Comparison of ENCODE assay signal across 8 cellular contexts in genomic region chr20:59948828-59949720, GRCh38. TPM values are rescaled to one million over a fixed set of nuclear protein-coding genes. Genes with fewer than 3 reads are reported as not detected.
DNase-seq lines count a peak whose midpoint lies in the region; ATAC-seq and TF ChIP-seq lines count a peak whose summit lies in the region.

No MANE protein-coding gene starts in this region.

- H3K4me1 Mint-ChIP-seq in chondrocyte (ENCODE audit: low read depth), result peaks cover 35% of the 10 kb centered on the region

- H3K36me3 Mint-ChIP-seq in chondrocyte (ENCODE audit: low read depth), result peaks cover 6% of the 10 kb centered on the region

- ATAC-seq in GM18867 (IDR thresholded peaks at IDR 0.05; ENCODE audit: unreplicated experiment), result no peak

- no peak overlapping the region for H2BK5ac ChIP-seq in mesenchymal stem cell (ENCODE audit: low read depth, low read length, poor library complexity, severe bottlenecking)

- H2AK5ac ChIP-seq in mesenchymal stem cell (ENCODE audit: low read length, severe bottlenecking), result no peak overlapping the region

- no peak overlapping the region for H3K4me2 ChIP-seq in mesenchymal stem cell (ENCODE audit: low read length, poor library complexity, severe bottlenecking)

- no peak overlapping the region for H2BK12ac ChIP-seq in mesenchymal stem cell (ENCODE audit: low read length in 2 of 2)

- peak overlapping the region; percentile 39 for H3K9ac ChIP-seq in mesenchymal stem cell (ENCODE audit: low read length)

- H3K4me3 ChIP-seq in mesenchymal stem cell (ENCODE audit: insufficient read depth in 1 of 2, low read depth in 1 of 2, low read length in 2 of 2), result no peak overlapping the region

- H3K4me3 Mint-ChIP-seq in chondrocyte (ENCODE audit: unreplicated experiment), result no peak overlapping the region

- no peak overlapping the region for H3K14ac ChIP-seq in mesenchymal stem cell (ENCODE audit: low read length in 2 of 2)

- peaks cover 5 to 22% of the 10 kb centered on the region in 2 experiments for H3K36me3 ChIP-seq in mesenchymal stem cell (ENCODE audit: control insufficient read depth in 1 of 2, insufficient read depth in 2 of 2, low read depth in 1 of 2, low read length in 2 of 2)

- H2BK120ac ChIP-seq in mesenchymal stem cell (ENCODE audit: low read depth, low read length), result no peak overlapping the region

- no peak overlapping the region for H3K23ac ChIP-seq in mesenchymal stem cell (ENCODE audit: low read length in 2 of 2)

- no peaks in the 10 kb centered on the region for H3K4me1 ChIP-seq in mesenchymal stem cell (ENCODE audit: control insufficient read depth, insufficient read depth, low read depth, low read length)

- no peak overlapping the region for H3K27ac ChIP-seq in mesenchymal stem cell (ENCODE audit: low read length, poor library complexity, severe bottlenecking)

- peaks cover 5% of the 10 kb centered on the region for H3K79me1 ChIP-seq in mesenchymal stem cell (replicated peaks; ENCODE audit: low read length, poor library complexity, severe bottlenecking)

- no peaks in the 10 kb centered on the region for H3K9me3 Mint-ChIP-seq in chondrocyte (ENCODE audit: low read depth)

- H2AFZ ChIP-seq in mesenchymal stem cell (ENCODE audit: low read depth, low read length), result no peak overlapping the region

- H3K18ac ChIP-seq in mesenchymal stem cell (ENCODE audit: low read depth in 1 of 2, low read length in 2 of 2), result no peak overlapping the region

- peak; percentile 90 for TF ChIP-seq CTCF in chondrocyte (IDR thresholded peaks at IDR 0.05)

- H4K91ac ChIP-seq in mesenchymal stem cell (ENCODE audit: low read length), result no peak overlapping the region

- WGBS in mesenchymal stem cell, result 70% methylated on average over 4 of the region's 7 CpGs

- peak; percentile 30 for DNase-seq in AG20443 (ENCODE audit: low spot score)
- DNase-seq in GDM1 (lab: John Stamatoyannopoulos, UW), result peak; percentile 27
- DNase-seq in HT1080 (ENCODE audit: low read depth), result peak; percentile 43
- DNase-seq in RPMI8226, result peak; percentile 63
- DNase-seq in chondrocyte (ENCODE audit: low spot score), result no peak
- DNase-seq in mesenchymal stem cell, result peak; percentile 65
- DNase-seq in HPDE6-E6E7 (ENCODE audit: extremely low spot score), result no peak

- H3K27me3 Mint-ChIP-seq in chondrocyte (ENCODE audit: low read depth), result no peaks in the 10 kb centered on the region

- H3K4ac ChIP-seq in mesenchymal stem cell (ENCODE audit: low read depth in 1 of 2, low read length in 2 of 2), result no peak overlapping the region

- no peak overlapping the region for H2BK15ac ChIP-seq in mesenchymal stem cell (ENCODE audit: low read depth, poor library complexity, severe bottlenecking)

- no peak overlapping the region for H3K27ac Mint-ChIP-seq in chondrocyte (ENCODE audit: unreplicated experiment)

- no peaks in the 10 kb centered on the region for H3K9me3 ChIP-seq in mesenchymal stem cell (ENCODE audit: control insufficient read depth, low read length)

- no peak overlapping the region for H4K8ac ChIP-seq in mesenchymal stem cell (ENCODE audit: low read length)

- H3K27me3 ChIP-seq in mesenchymal stem cell (ENCODE audit: control insufficient read depth in 1 of 2, insufficient read depth in 1 of 2, low read length in 2 of 2), result no peaks in the 10 kb centered on the region

RNA-seq across cellular contexts. Expression of gene FAM217B, which starts 8.9 kb away (rescaled TPM):
- 4.5 and 11.9 TPM in 2 replicates for total RNA-seq in HT1080 (2014; rRNA removed; shearing (Covaris generic))
- 7.4 and 8.9 TPM in 2 replicates for polyA plus RNA-seq in HT1080 (2015; cell fraction: cytosol; rRNA removed)
- polyA plus RNA-seq in HT1080 (2015; cell fraction: nucleus; rRNA removed), result 6.6 and 6.7 TPM in 2 replicates
- total RNA-seq in chondrocyte, result 12.7 to 14.0 TPM (median 13.7 TPM) in 3 replicates
- polyA plus RNA-seq in mesenchymal stem cell (2013, experiment 1 of 2), result 14.6 TPM
- polyA plus RNA-seq in mesenchymal stem cell (2013, experiment 2 of 2), result 14.4 TPM

RNA-seq across cellular contexts. Expression of gene PPP1R3D, which starts 9.0 kb away (rescaled TPM):
- total RNA-seq in HT1080 (2014; rRNA removed; shearing (Covaris generic)), result 2.5 and 3.9 TPM in 2 replicates
- polyA plus RNA-seq in HT1080 (2015; cell fraction: cytosol; rRNA removed), result 2.6 and 3.5 TPM in 2 replicates
- 4.5 and 4.6 TPM in 2 replicates for polyA plus RNA-seq in HT1080 (2015; cell fraction: nucleus; rRNA removed)
- 5.5 to 6.0 TPM (median 5.8 TPM) in 3 replicates for total RNA-seq in chondrocyte
- 3.6 TPM for polyA plus RNA-seq in mesenchymal stem cell (2013, experiment 1 of 2)
- polyA plus RNA-seq in mesenchymal stem cell (2013, experiment 2 of 2), result 3.7 TPM

RNA-seq across cellular contexts. Expression of gene CDH26, which starts 9.1 kb away (rescaled TPM):
- total RNA-seq in HT1080 (2014; rRNA removed; shearing (Covaris generic)), result 0.64 TPM in 1 of 2 replicates, not detected in the other
- not detected in 2 replicates for polyA plus RNA-seq in HT1080 (2015; cell fraction: cytosol; rRNA removed)
- 0.14 TPM in 1 of 2 replicates, not detected in the other for polyA plus RNA-seq in HT1080 (2015; cell fraction: nucleus; rRNA removed)
- not detected in 3 replicates for total RNA-seq in chondrocyte
- 0.04 TPM for polyA plus RNA-seq in mesenchymal stem cell (2013, experiment 1 of 2)
- 0.04 TPM for polyA plus RNA-seq in mesenchymal stem cell (2013, experiment 2 of 2)

RNA-seq across cellular contexts. Expression of gene SYCP2, which starts 15.6 kb away (rescaled TPM):
- 0.35 and 0.47 TPM in 2 replicates for total RNA-seq in HT1080 (2014; rRNA removed; shearing (Covaris generic))
- 0.15 and 0.42 TPM in 2 replicates for polyA plus RNA-seq in HT1080 (2015; cell fraction: cytosol; rRNA removed)
- polyA plus RNA-seq in HT1080 (2015; cell fraction: nucleus; rRNA removed), result 3.1 and 5.7 TPM in 2 replicates
- 1.5 to 2.5 TPM (median 1.9 TPM) in 3 replicates for total RNA-seq in chondrocyte
- 0.11 TPM for polyA plus RNA-seq in mesenchymal stem cell (2013, experiment 1 of 2)
- 0.19 TPM for polyA plus RNA-seq in mesenchymal stem cell (2013, experiment 2 of 2)

Comparison
In these comparisons a context has a peak if more than half of its experiments do, and no peak if none do; other contexts are left out.
1. DNase-seq: peak in AG20443 (single experiment), GDM1 (single experiment), HT1080 (single experiment), RPMI8226 (single experiment) and mesenchymal stem cell (single experiment); none in chondrocyte (single experiment) and HPDE6-E6E7 (single experiment).